Comparison of ENCODE assay signal across 21 cellular contexts in the genomic region with DNA sequence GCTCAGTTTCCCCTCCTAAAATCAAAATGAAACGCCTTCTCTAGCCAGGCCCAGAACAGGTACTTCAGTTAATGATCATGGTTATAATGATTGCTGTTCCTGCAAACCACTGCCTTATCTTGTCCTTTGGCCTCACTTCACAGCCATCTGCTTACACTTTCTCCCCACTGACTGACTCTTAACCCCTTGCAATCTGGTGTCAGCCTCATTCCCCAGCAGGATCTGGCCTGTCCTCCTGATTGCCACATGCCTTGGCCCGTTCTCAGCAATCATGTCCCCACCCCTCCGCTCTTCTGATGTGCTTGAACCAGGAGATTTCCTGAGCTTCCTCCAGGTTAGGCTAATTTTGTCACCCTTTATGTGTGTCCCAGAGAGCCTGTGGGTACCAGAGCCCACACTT.
"Had no signal": no experiment of that assay in that cellular context is flagged by ENCODE, and none has a peak within 500 bp of the region (broad histone marks: within the 10 kb centered on the region; RNA-seq: fewer than 3 reads in every experiment).

No MANE protein-coding gene starts in this region.

- H3K4me1 Mint-ChIP-seq: activated B cell treated with CpG ODN at 0.5 μM for 24 hours; activated CD4-positive, alpha-beta T cell treated with anti-CD3 and anti-CD28 coated beads for 36 hours; activated naive CD8-positive, alpha-beta T cell treated with anti-CD3 and anti-CD28 coated beads, Interleukin-2, amount 10 ng/mL, durations not matched to agents 7 days and 5 days; naive thymus-derived CD8-positive, alpha-beta T cell had no signal

- H3K4me3 ChIP-seq: lung, sigmoid colon, transverse colon had no signal

- H3K27me3 ChIP-seq: sigmoid colon had no signal

- H3K27ac Mint-ChIP-seq: activated B cell treated with CpG ODN at 0.5 μM for 24 hours; activated CD4-positive, alpha-beta T cell treated with anti-CD3 and anti-CD28 coated beads for 36 hours; activated naive CD8-positive, alpha-beta T cell treated with anti-CD3 and anti-CD28 coated beads, Interleukin-2, amount 10 ng/mL, durations not matched to agents 7 days and 5 days; dendritic cell treated with granulocyte-macrophage colony-stimulating factor and Interleukin-4, amounts not matched to agents 40 ng/mL and 50 ng/mL, for 4 days; naive thymus-derived CD8-positive, alpha-beta T cell; stimulated activated naive B cell treated with anti-CD40 and anti-IgM and Interleukin-4, amounts not matched to agents 10 μg/mL and 1 μg/mL and 100 μg/mL, for 72 hours had no signal

- ATAC-seq: activated CD4-positive, alpha-beta T cell treated with anti-CD3 and anti-CD28 coated beads for 36 hours; naive thymus-derived CD8-positive, alpha-beta T cell; stimulated activated naive B cell treated with anti-CD40 and anti-IgM and Interleukin-4, amounts not matched to agents 10 μg/mL and 1 μg/mL and 100 μg/mL, for 72 hours had no signal

- H3K36me3 Mint-ChIP-seq: activated naive CD8-positive, alpha-beta T cell treated with anti-CD3 and anti-CD28 coated beads, Interleukin-2, amount 10 ng/mL, durations not matched to agents 7 days and 5 days; naive thymus-derived CD8-positive, alpha-beta T cell; stimulated activated naive B cell treated with anti-CD40 and anti-IgM and Interleukin-4, amounts not matched to agents 10 μg/mL and 1 μg/mL and 100 μg/mL, for 72 hours had no signal

- H3K9me3 Mint-ChIP-seq: activated B cell treated with CpG ODN at 0.5 μM for 24 hours; activated naive CD8-positive, alpha-beta T cell treated with anti-CD3 and anti-CD28 coated beads, Interleukin-2, amount 10 ng/mL, durations not matched to agents 7 days and 5 days; dendritic cell treated with granulocyte-macrophage colony-stimulating factor and Interleukin-4, amounts not matched to agents 40 ng/mL and 50 ng/mL, for 4 days; naive thymus-derived CD8-positive, alpha-beta T cell; stimulated activated naive B cell treated with anti-CD40 and anti-IgM and Interleukin-4, amounts not matched to agents 10 μg/mL and 1 μg/mL and 100 μg/mL, for 72 hours had no signal

- H3K36me3 ChIP-seq: sigmoid colon, transverse colon had no signal

- DNase-seq: activated B cell treated with CpG ODN at 0.5 μM for 24 hours; activated CD4-positive, alpha-beta T cell treated with anti-CD3 and anti-CD28 coated beads for 36 hours; activated CD4-positive, alpha-beta T cell treated with anti-CD3 and anti-CD28 coated beads, Interleukin-2, amount 50 U/mL, for 48 hours; activated CD8-positive, alpha-beta memory T cell treated with anti-CD3 and anti-CD28 coated beads, Interleukin-2, amount 50 U/mL, for 48 hours; activated naive CD4-positive, alpha-beta T cell treated with Interleukin-2 at 50 U/mL for 16 hours; activated naive CD8-positive, alpha-beta T cell treated with anti-CD3 and anti-CD28 coated beads, Interleukin-2, amount 10 ng/mL, durations not matched to agents 7 days and 5 days; activated T-cell treated with anti-CD3 and anti-CD28 coated beads, Interleukin-2, amount 50 U/mL, for 48 hours; amygdala; effector CD4-positive, alpha-beta T cell; erythroblast; foreskin fibroblast; kidney; naive thymus-derived CD8-positive, alpha-beta T cell; sigmoid colon; stimulated activated CD4-positive, alpha-beta T cell treated with anti-CD3 and anti-CD28 coated beads, Interleukin-2, amount 100 ng/mL, for 48 hours; stimulated activated CD8-positive, alpha-beta memory T cell treated with anti-CD3 and anti-CD28 coated beads, Interleukin-4, amount 100 ng/mL, for 48 hours; stimulated activated naive B cell treated with anti-CD40 and anti-IgM and Interleukin-4, amounts not matched to agents 10 μg/mL and 1 μg/mL and 100 μg/mL, for 72 hours; T1000; transverse colon had no signal

- H3K4me3 Mint-ChIP-seq: activated B cell treated with CpG ODN at 0.5 μM for 24 hours; activated CD4-positive, alpha-beta T cell treated with anti-CD3 and anti-CD28 coated beads for 36 hours; activated naive CD8-positive, alpha-beta T cell treated with anti-CD3 and anti-CD28 coated beads, Interleukin-2, amount 10 ng/mL, durations not matched to agents 7 days and 5 days; dendritic cell treated with granulocyte-macrophage colony-stimulating factor and Interleukin-4, amounts not matched to agents 40 ng/mL and 50 ng/mL, for 4 days; naive thymus-derived CD8-positive, alpha-beta T cell; stimulated activated naive B cell treated with anti-CD40 and anti-IgM and Interleukin-4, amounts not matched to agents 10 μg/mL and 1 μg/mL and 100 μg/mL, for 72 hours had no signal

- H3K4me1 ChIP-seq: sigmoid colon, transverse colon had no signal

- H3K9me3 ChIP-seq: sigmoid colon, transverse colon had no signal
